Comparison of ENCODE assay signal across 9 cellular contexts in the genomic region with DNA sequence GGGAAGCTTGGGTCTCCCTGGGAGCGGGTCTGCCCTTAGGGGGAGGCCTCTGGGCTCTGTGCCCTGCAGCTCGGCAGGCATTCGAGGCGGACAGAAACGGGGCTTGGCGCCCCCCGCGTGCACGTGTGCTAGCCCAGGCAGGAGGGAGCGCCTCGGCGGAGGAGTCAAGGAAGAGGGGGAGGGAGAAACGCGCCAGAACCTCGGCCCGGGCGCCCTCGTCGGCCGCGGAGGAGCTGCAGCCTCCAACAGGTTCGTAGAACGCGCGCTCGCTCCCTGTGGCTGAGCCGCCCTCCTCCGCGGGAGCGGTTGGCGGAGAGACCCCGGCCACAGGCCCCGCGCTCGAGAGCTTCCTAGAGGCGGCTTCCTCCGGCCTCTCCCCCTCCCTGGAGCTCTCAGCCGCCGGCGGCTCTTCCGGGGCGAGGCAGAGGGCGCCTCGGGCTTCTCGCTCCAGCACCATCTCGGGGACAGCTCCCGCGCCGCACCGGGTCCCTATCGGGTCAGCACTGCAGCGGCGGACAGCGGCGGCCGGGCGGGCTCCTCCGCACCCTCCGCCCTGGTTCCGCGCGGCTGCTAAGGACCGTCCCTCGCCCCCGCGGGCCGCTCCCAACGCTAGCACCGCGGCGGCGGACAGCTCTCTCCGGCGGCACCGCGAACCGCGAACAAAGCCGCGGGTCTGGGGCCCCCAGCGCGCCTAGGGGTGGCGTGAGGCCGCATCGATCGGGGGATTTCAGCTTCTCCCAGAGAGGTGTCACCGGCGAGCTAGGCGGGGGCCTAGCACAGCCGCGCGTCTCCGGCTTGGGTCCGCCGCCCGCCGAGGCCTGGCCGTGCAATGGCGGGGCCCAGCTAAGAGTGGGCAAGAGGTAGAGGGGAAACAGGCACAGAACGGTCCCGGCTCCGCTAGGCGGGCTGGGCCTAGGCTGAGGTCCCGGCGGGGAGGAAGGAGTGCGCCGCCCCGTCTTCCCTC.
DNase-seq lines count a peak whose midpoint lies in the region; ATAC-seq and TF ChIP-seq lines count a peak whose summit lies in the region.
"Had no signal": no experiment of that assay in that cellular context is flagged by ENCODE, and none has a peak within 500 bp of the region (broad histone marks: within the 10 kb centered on the region; RNA-seq: fewer than 3 reads in every experiment).

No MANE protein-coding gene starts in this region.

- H3K27me3 ChIP-seq in NT2/D1 (ENCODE audit: insufficient read depth, insufficient read length) (peaks cover 34% of the 10 kb centered on the region), neural cell (ENCODE audit: insufficient read depth, low read depth, low read length) (no peaks in the 10 kb centered on the region)

- peak overlapping the region; percentile 89 for H3K4me2 ChIP-seq in neural cell (ENCODE audit: low read length)

- DNase-seq in NCI-H187 (lab: John Stamatoyannopoulos, UW) = peak; percentile 39 to 42
- DNase-seq in NCI-H187 treated with DMSO at 0.1 percent for 48 hours (lab: John Stamatoyannopoulos, UW) = no peak
- DNase-seq in NT2/D1 (ENCODE audit: low read depth, low spot score) = peak; percentile 77
- DNase-seq in activated T-helper 1 cell treated with anti-CD3 and anti-CD28 coated beads, Interleukin-2, amount 50 U/mL, for 16 hours (ENCODE audit: low read depth in 1 of 2, low spot score in 1 of 2) = peak; percentile 52 to 54
- DNase-seq in fibroblast of peridontal ligament (ENCODE audit: extremely low read depth) = peak; percentile 50
- DNase-seq in stimulated activated naive CD8-positive, alpha-beta T cell treated with anti-CD3 and anti-CD28 coated beads, Interleukin-15, Interleukin-2, amounts not matched to agents 100 U/mL and 50 U/mL, for 24 hours = peak; percentile 83

- H3K9me3 ChIP-seq in NT2/D1 (ENCODE audit: insufficient read depth, low read length) = no peaks in the 10 kb centered on the region
- no peaks in the 10 kb centered on the region for H3K9me3 ChIP-seq in neural cell (ENCODE audit: low read length)

- H3K36me3 ChIP-seq in NT2/D1 (ENCODE audit: insufficient read depth, insufficient read length, low read length) (no peaks in the 10 kb centered on the region), neural cell (ENCODE audit: insufficient read depth, low read length) (no peaks in the 10 kb centered on the region)

- H2AFZ ChIP-seq in neural cell (ENCODE audit: low read depth, low read length) = peak overlapping the region; percentile 78

- peak; percentile 18 for TF ChIP-seq EP300 in neural cell (conservative IDR thresholded peaks at IDR 0.05; ENCODE audit: poor library complexity, severe bottlenecking)

- H3K4me3 ChIP-seq in NT2/D1 (ENCODE audit: insufficient read length, low read depth) (peak overlapping the region; percentile 28), neural cell (ENCODE audit: low read length) (peak overlapping the region; percentile 88)

- no peaks in the 10 kb centered on the region for H4K20me1 ChIP-seq in neural cell (ENCODE audit: insufficient read depth)

- peak overlapping the region; percentile 92 for H3K27ac ChIP-seq in neural cell (ENCODE audit: low read length)
- H3K27ac ChIP-seq: C4-2B had no signal

- TF ChIP-seq CTCF in neural cell (IDR thresholded peaks at IDR 0.05; ENCODE audit: poor library complexity, severe bottlenecking) = peak; percentile 39

- no peaks in the 10 kb centered on the region for H3K79me2 ChIP-seq in neural cell (replicated peaks; ENCODE audit: insufficient read depth, low read length)

- peaks cover 3% of the 10 kb centered on the region for H3K4me1 ChIP-seq in NT2/D1 (ENCODE audit: insufficient read depth, insufficient read length)

- peak overlapping the region; percentile 32 for H3K9ac ChIP-seq in NT2/D1 (ENCODE audit: insufficient read length, low read depth)
- H3K9ac ChIP-seq in neural cell (ENCODE audit: low read length) = peak overlapping the region; percentile 93

- H3F3A ChIP-seq in neural cell (ENCODE audit: insufficient read depth, low read length, poor library complexity, severe bottlenecking) = no peaks in the 10 kb centered on the region

- peak; percentile 76 for ATAC-seq in HG03196 (IDR thresholded peaks at IDR 0.05; ENCODE audit: unreplicated experiment)
- ATAC-seq in stimulated activated naive CD8-positive, alpha-beta T cell treated with anti-CD3 and anti-CD28 coated beads, Interleukin-15, Interleukin-2, amounts not matched to agents 100 U/mL and 50 U/mL, for 24 hours = peak; percentile 96

- peak; percentile 55 for TF ChIP-seq RAD21 in neural cell (conservative IDR thresholded peaks at IDR 0.05)

- no peaks in the 10 kb centered on the region for H3K9me2 ChIP-seq in neural cell (ENCODE audit: insufficient read depth, low read length)

TF ChIP-seq in neural cell, 6 proteins besides CTCF, POLR2A, EP300 and RAD21:
- TF ChIP-seq, protein P1, sequence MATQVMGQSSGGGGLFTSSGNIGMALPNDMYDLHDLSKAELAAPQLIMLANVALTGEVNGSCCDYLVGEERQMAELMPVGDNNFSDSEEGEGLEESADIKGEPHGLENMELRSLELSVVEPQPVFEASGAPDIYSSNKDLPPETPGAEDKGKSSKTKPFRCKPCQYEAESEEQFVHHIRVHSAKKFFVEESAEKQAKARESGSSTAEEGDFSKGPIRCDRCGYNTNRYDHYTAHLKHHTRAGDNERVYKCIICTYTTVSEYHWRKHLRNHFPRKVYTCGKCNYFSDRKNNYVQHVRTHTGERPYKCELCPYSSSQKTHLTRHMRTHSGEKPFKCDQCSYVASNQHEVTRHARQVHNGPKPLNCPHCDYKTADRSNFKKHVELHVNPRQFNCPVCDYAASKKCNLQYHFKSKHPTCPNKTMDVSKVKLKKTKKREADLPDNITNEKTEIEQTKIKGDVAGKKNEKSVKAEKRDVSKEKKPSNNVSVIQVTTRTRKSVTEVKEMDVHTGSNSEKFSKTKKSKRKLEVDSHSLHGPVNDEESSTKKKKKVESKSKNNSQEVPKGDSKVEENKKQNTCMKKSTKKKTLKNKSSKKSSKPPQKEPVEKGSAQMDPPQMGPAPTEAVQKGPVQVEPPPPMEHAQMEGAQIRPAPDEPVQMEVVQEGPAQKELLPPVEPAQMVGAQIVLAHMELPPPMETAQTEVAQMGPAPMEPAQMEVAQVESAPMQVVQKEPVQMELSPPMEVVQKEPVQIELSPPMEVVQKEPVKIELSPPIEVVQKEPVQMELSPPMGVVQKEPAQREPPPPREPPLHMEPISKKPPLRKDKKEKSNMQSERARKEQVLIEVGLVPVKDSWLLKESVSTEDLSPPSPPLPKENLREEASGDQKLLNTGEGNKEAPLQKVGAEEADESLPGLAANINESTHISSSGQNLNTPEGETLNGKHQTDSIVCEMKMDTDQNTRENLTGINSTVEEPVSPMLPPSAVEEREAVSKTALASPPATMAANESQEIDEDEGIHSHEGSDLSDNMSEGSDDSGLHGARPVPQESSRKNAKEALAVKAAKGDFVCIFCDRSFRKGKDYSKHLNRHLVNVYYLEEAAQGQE (IDR thresholded peaks at IDR 0.05; ENCODE audit: borderline replicate concordance) = peak; percentile 98
- peak; percentile 82 for TF ChIP-seq MXI1 (conservative IDR thresholded peaks at IDR 0.05; ENCODE audit: poor library complexity, severe bottlenecking)
- TF ChIP-seq TAF1 (IDR thresholded peaks at IDR 0.05; ENCODE audit: low read depth) = no peak
- TF ChIP-seq SMC3 (conservative IDR thresholded peaks at IDR 0.05; ENCODE audit: poor library complexity) = peak; percentile 66
- TF ChIP-seq POLR2AphosphoS5 (IDR thresholded peaks at IDR 0.05) = peak; percentile 79
